Comparison of ENCODE assay signal across 9 cellular contexts in genomic region chr17:43369986-43370385, GRCh38. TPM values are rescaled to one million over a fixed set of nuclear protein-coding genes. Genes with fewer than 3 reads are reported as not detected.
DNase-seq lines count a peak whose midpoint lies in the region; ATAC-seq and TF ChIP-seq lines count a peak whose summit lies in the region.
"Had no signal": no experiment of that assay in that cellular context is flagged by ENCODE, and none has a peak within 500 bp of the region (broad histone marks: within the 10 kb centered on the region; RNA-seq: fewer than 3 reads in every experiment).

No MANE protein-coding gene starts in this region.

- H3K4me3 ChIP-seq in ascending aorta (no peak overlapping the region), mesendoderm (ENCODE audit: low read length) (no peak overlapping the region), tibial artery (peak overlapping the region in 1 of 2 donors; percentile 56)

- peak overlapping the region; percentile 100 for H3K27ac Mint-ChIP-seq in activated T-cell treated with anti-CD3 and anti-CD28 coated beads, Interleukin-2, amount 50 U/mL, for 24 hours

- no peak for DNase-seq in activated T-cell treated with anti-CD3 and anti-CD28 coated beads, Interleukin-2, amount 50 U/mL, for 24 hours
- no peak for DNase-seq in activated T-cell treated with anti-CD3 and anti-CD28 coated beads, Interleukin-2, amount 50 U/mL, for 1 hour
- no peak for DNase-seq in ascending aorta (ENCODE audit: low spot score in 2 of 2)
- DNase-seq in mesendoderm = no peak
- DNase-seq in tibial artery = no peak
- no peak for DNase-seq in SKM-1 treated with dmso at 0.1 percent for 144 hours (lab: John Stamatoyannopoulos, UW; ENCODE audit: unreplicated experiment)
- DNase-seq: NCI-H1694 treated with DMSO at 0.1 percent for 48 hours had no signal

- H3K9me3 ChIP-seq in ascending aorta = no peaks in the 10 kb centered on the region
- no peaks in the 10 kb centered on the region for H3K9me3 ChIP-seq in tibial artery

- peak overlapping the region; percentile 13 for H3K18ac ChIP-seq in mesendoderm (ENCODE audit: low read length)

- peak overlapping the region; percentile 89 for H3K56ac ChIP-seq in mesendoderm (ENCODE audit: low read length)

- H3K4me1 ChIP-seq in ascending aorta (peaks cover 2 to 18% of the 10 kb centered on the region in 2 donors), mesendoderm (ENCODE audit: control insufficient read depth, low read depth, low read length) (peaks cover 3% of the 10 kb centered on the region), tibial artery (peaks cover 0 to 21% (median 13%) of the 10 kb centered on the region in 4 donors)

- no peak overlapping the region for H4K8ac ChIP-seq in mesendoderm (ENCODE audit: low read depth, low read length)

- no peaks in the 10 kb centered on the region for H3K9me3 Mint-ChIP-seq in activated T-cell treated with anti-CD3 and anti-CD28 coated beads, Interleukin-2, amount 50 U/mL, for 24 hours

- H3K27me3 ChIP-seq in ascending aorta (no peaks in the 10 kb centered on the region), mesendoderm (ENCODE audit: insufficient read depth, low read length, poor library complexity) (no peaks in the 10 kb centered on the region), tibial artery (no peaks in the 10 kb centered on the region)

- peaks cover 58% of the 10 kb centered on the region for H3K4me1 Mint-ChIP-seq in activated T-cell treated with anti-CD3 and anti-CD28 coated beads, Interleukin-2, amount 50 U/mL, for 24 hours (ENCODE audit: low read depth)

- H2BK15ac ChIP-seq in mesendoderm (replicated peaks; ENCODE audit: low read depth) = no peak overlapping the region

- H3K36me3 ChIP-seq in ascending aorta (no peaks in the 10 kb centered on the region), mesendoderm (ENCODE audit: control insufficient read depth, insufficient read depth, low read length) (no peaks in the 10 kb centered on the region), tibial artery (no peaks in the 10 kb centered on the region)

- peak overlapping the region; percentile 81 for H3K4me3 Mint-ChIP-seq in activated T-cell treated with anti-CD3 and anti-CD28 coated beads, Interleukin-2, amount 50 U/mL, for 24 hours

- no peak overlapping the region for H3K4me2 ChIP-seq in mesendoderm (ENCODE audit: low read length)

- no peak overlapping the region for H2BK120ac ChIP-seq in mesendoderm (ENCODE audit: low read depth, low read length)

- no peaks in the 10 kb centered on the region for H3K79me1 ChIP-seq in mesendoderm (ENCODE audit: low read length)

- no peak overlapping the region for H3K4ac ChIP-seq in mesendoderm (ENCODE audit: low read depth, low read length)

- peak overlapping the region; percentile 100 for H3K27ac ChIP-seq in ascending aorta
- no peak overlapping the region for H3K27ac ChIP-seq in mesendoderm (ENCODE audit: low read depth, low read length)
- H3K27ac ChIP-seq in tibial artery = peak overlapping the region; percentile 99 to 100

- no peaks in the 10 kb centered on the region for H3K27me3 Mint-ChIP-seq in activated T-cell treated with anti-CD3 and anti-CD28 coated beads, Interleukin-2, amount 50 U/mL, for 24 hours

- intact Hi-C loops in ascending aorta (cut with DNase I) (loop anchor here (1.0 to 10.0 kb wide), 3 partner anchors 55 to 535 kb away; partner anchors contain the start of genes DHX8 and MPP2), tibial artery (cut with DNase I; ENCODE audit: low total_unique reads) (loop anchor here (2.0 kb wide), 1 partner anchor 19 kb away; no protein-coding TSS in a partner anchor)

- no peak overlapping the region for H4K5ac ChIP-seq in mesendoderm (ENCODE audit: low read length)

- no peak overlapping the region for H2AK5ac ChIP-seq in mesendoderm (ENCODE audit: low read length)

- no peak for ATAC-seq in HG03439 (IDR thresholded peaks at IDR 0.05; ENCODE audit: unreplicated experiment)
- ATAC-seq in GM21447 (IDR thresholded peaks at IDR 0.05; ENCODE audit: unreplicated experiment) = no peak

- no peaks in the 10 kb centered on the region for H3K79me2 ChIP-seq in mesendoderm (ENCODE audit: control insufficient read depth, insufficient read depth, low read length)

- H3K23ac ChIP-seq in mesendoderm (ENCODE audit: low read length) = no peak overlapping the region

- peak overlapping the region; percentile 24 for H3K9ac ChIP-seq in mesendoderm (ENCODE audit: low read length)

- TF ChIP-seq CTCF in ascending aorta (IDR thresholded peaks at IDR 0.05) (no peak), tibial artery (IDR thresholded peaks at IDR 0.05) (no peak)

- WGBS in mesendoderm (ENCODE audit: extremely low coverage, insufficient coverage, low lambda C conversion rate) = no CpG with 5 or more reads among the region's 5 CpGs

- peaks cover 2% of the 10 kb centered on the region for H3K36me3 Mint-ChIP-seq in activated T-cell treated with anti-CD3 and anti-CD28 coated beads, Interleukin-2, amount 50 U/mL, for 24 hours (ENCODE audit: low read depth)

- H2BK5ac ChIP-seq in mesendoderm (ENCODE audit: low read length) = no peak overlapping the region

RNA-seq across cellular contexts. Expression of gene ARL4D, which starts 28.8 kb away (rescaled TPM):
- total RNA-seq in ascending aorta = 3.3 TPM
- polyA plus RNA-seq in mesendoderm (2013, experiment 1 of 2) = 12.7 TPM
- polyA plus RNA-seq in mesendoderm (2013, experiment 2 of 2) = 11.4 TPM
